ENCODE assay signal across 20 cellular contexts in genomic region chr21:36208326-36209013, GRCh38. TPM values are rescaled to one million over a fixed set of nuclear protein-coding genes. Genes with fewer than 3 reads are reported as not detected.
DNase-seq lines count a peak whose midpoint lies in the region; FAIRE-seq and TF ChIP-seq lines count a peak whose summit lies in the region.
"Had no signal": no experiment of that assay in that cellular context is flagged by ENCODE, and none has a peak within 500 bp of the region (broad histone marks: within the 10 kb centered on the region; RNA-seq: fewer than 3 reads in every experiment).

No MANE protein-coding gene starts in this region.

- intact Hi-C loops in kidney (cut with DNase I), result loop anchor here (10.0 kb wide), 1 partner anchor 64 kb away; no protein-coding TSS in a partner anchor

- no peaks in the 10 kb centered on the region for H3K4me1 ChIP-seq in kidney (ENCODE audit: control insufficient read depth in 1 of 2, insufficient read depth in 1 of 2, low read depth in 1 of 2, low read length in 2 of 2)

- H3K4me3 ChIP-seq in WERI-Rb-1 (ENCODE audit: low read depth, low read length) (no peak overlapping the region), kidney (ENCODE audit: low read length in 2 of 2) (no peak overlapping the region)
- H3K4me3 ChIP-seq: BLaER1 treated with 17β-estradiol and CSF1 and Interleukin-3, amounts not matched to agents 10 nM and 100 nM had no signal

- H3K9ac ChIP-seq in kidney (ENCODE audit: low read length in 2 of 2), result no peak overlapping the region
- H3K9ac ChIP-seq: BLaER1 treated with 17β-estradiol and CSF1 and Interleukin-3, amounts not matched to agents 10 nM and 100 nM had no signal

- in situ Hi-C loops in KBM-7 (cut with MboI; ENCODE audit: low pct_unique_long_range_greater_than_20kb, low sequenced_read_pairs), result no loop called here

- FAIRE-seq in HTR-8/SVneo (lab: Jason Lieb, UNC) (peak; percentile 63), kidney (lab: Jason Lieb, UNC) (no peak)
- FAIRE-seq: D721Med, HepG2 had no signal

- DNase-seq in Daoy (ENCODE audit: low read depth) (peak; percentile 12), HTR-8/SVneo (ENCODE audit: insufficient read length, low spot score) (no peak), WERI-Rb-1 (no peak), kidney (peak; percentile 65), KBM-7 (no peak), mucosa of gallbladder (ENCODE audit: low spot score) (no peak), COLO829 (ENCODE audit: low spot score) (no peak), NCI-H2171 (lab: John Stamatoyannopoulos, UW) (no peak)
- DNase-seq: CD8-positive, alpha-beta memory T cell; DMS79; Karpas-422; NCI-H1417 treated with DMSO at 0.1 percent for 48 hours; NCI-H187 treated with DMSO at 0.1 percent for 48 hours; NCI-H526; RPMI8226; SIG-M5; T-cell had no signal

- H3K9me3 ChIP-seq in WERI-Rb-1 (ENCODE audit: severe bottlenecking) (no peaks in the 10 kb centered on the region), kidney (ENCODE audit: control insufficient read depth in 1 of 2, low read length in 2 of 2) (no peaks in the 10 kb centered on the region)
- H3K9me3 ChIP-seq: BLaER1 treated with 17β-estradiol and CSF1 and Interleukin-3, amounts not matched to agents 10 nM and 100 nM had no signal

- TF ChIP-seq CTCF in WERI-Rb-1 (IDR thresholded peaks at IDR 0.05; ENCODE audit: low read depth, low read length), result 0 out of 2 replicates have a peak, but pooled peaks have one; percentile 0
- TF ChIP-seq CTCF in kidney (IDR thresholded peaks at IDR 0.05; ENCODE audit: borderline replicate concordance, extremely low read depth, insufficient read depth), result no peak

- H3K27me3 ChIP-seq in WERI-Rb-1 (ENCODE audit: insufficient read depth, low read depth, severe bottlenecking), result no peaks in the 10 kb centered on the region
- H3K27me3 ChIP-seq: BLaER1 treated with 17β-estradiol and CSF1 and Interleukin-3, amounts not matched to agents 10 nM and 100 nM had no signal

- H3K36me3 ChIP-seq in WERI-Rb-1 (peaks cover 12% of the 10 kb centered on the region), kidney (ENCODE audit: control insufficient read depth in 1 of 2, insufficient read depth in 2 of 2, low read length in 2 of 2) (no peaks in the 10 kb centered on the region)

- H3K27ac ChIP-seq in WERI-Rb-1, result no peak overlapping the region
- H3K27ac ChIP-seq in kidney (ENCODE audit: low read depth in 2 of 2, low read length in 2 of 2), result no peak overlapping the region
- H3K27ac ChIP-seq: BLaER1 treated with 17β-estradiol and CSF1 and Interleukin-3, amounts not matched to agents 10 nM and 100 nM had no signal

RNA-seq across cellular contexts. Expression of gene DOP1B, which starts 51.8 kb away (rescaled TPM):
- total RNA-seq in Daoy (2014; rRNA removed; shearing (Covaris generic)), result 1.8 and 3.3 TPM in 2 replicates
- 19.2 TPM for total RNA-seq in kidney
- polyA plus RNA-seq in kidney (ENCODE audit: insufficient read depth, low read depth, low replicate concordance), result 1.2 TPM
- 31.2 TPM for total RNA-seq in mucosa of gallbladder

Comparison
In these comparisons a context has a peak if more than half of its experiments do, and no peak if none do; other contexts are left out.
1. DNase-seq: peak in Daoy (single experiment) and kidney (single experiment); none in HTR-8/SVneo (single experiment), WERI-Rb-1 (single experiment), KBM-7 (single experiment), mucosa of gallbladder (single experiment), COLO829 (single experiment) and NCI-H2171 (single experiment).